ENCODE assay signal across 8 cellular contexts in genomic region chr3:32664630-32665075, GRCh38. TPM values are rescaled to one million over a fixed set of nuclear protein-coding genes. Genes with fewer than 3 reads are reported as not detected.
DNase-seq lines count a peak whose midpoint lies in the region; ATAC-seq, FAIRE-seq and TF ChIP-seq lines count a peak whose summit lies in the region.
"Not testable (repeated sequence)": the region's sequence is repeated elsewhere in the genome, so short reads cannot be mapped to it uniquely, and the experiment has no call there.

No MANE protein-coding gene starts in this region.

- POLR2A ChIA-PET in activated CD8-positive, alpha-beta T cell treated with anti-CD3 and anti-CD28 coated beads for 36 hours (lab: Charles Lee): not testable (repeated sequence)

- in situ Hi-C loops in ACHN (cut with HindIII; ENCODE audit: low pct_ligation_motif_present, low pct_unique_long_range_greater_than_20kb, low sequenced_read_pairs): not testable (repeated sequence)

- H3K27me3 ChIP-seq in Karpas-422 (ENCODE audit: low read length): not testable (repeated sequence)

- intact Hi-C loops in activated CD8-positive, alpha-beta T cell treated with anti-CD3 and anti-CD28 coated beads for 36 hours (cut with micrococcal nuclease): loop anchor here (5.0 to 10.0 kb wide), 2 partner anchors 152 to 490 kb away; no protein-coding TSS in a partner anchor

- not testable (repeated sequence) for H3K4me3 ChIP-seq in GM12865 (ENCODE audit: low read depth, low read length); Karpas-422 (ENCODE audit: low read length)

- H3K9me3 ChIP-seq in Karpas-422 (ENCODE audit: low read length): not testable (repeated sequence)

- H3K36me3 Mint-ChIP-seq in activated CD8-positive, alpha-beta T cell treated with anti-CD3 and anti-CD28 coated beads for 36 hours (ENCODE audit: low read depth); progenitor cell of endocrine pancreas (ENCODE audit: insufficient read depth): not testable (repeated sequence)

- not testable (repeated sequence) for H3K27ac ChIP-seq in Karpas-422 (ENCODE audit: low read length)

- peak; percentile 45 for ATAC-seq in activated CD8-positive, alpha-beta T cell treated with anti-CD3 and anti-CD28 coated beads for 36 hours

- not testable (repeated sequence) for H3K4me1 ChIP-seq in Karpas-422 (ENCODE audit: low read length)

- not testable (repeated sequence) for H3K36me3 ChIP-seq in Karpas-422 (ENCODE audit: insufficient read depth, low read length)

- not testable (repeated sequence) for H3K27me3 Mint-ChIP-seq in activated CD8-positive, alpha-beta T cell treated with anti-CD3 and anti-CD28 coated beads for 36 hours; progenitor cell of endocrine pancreas

- H3K9ac ChIP-seq in Karpas-422 (ENCODE audit: low read length): not testable (repeated sequence)

- not testable (repeated sequence) for H4K20me1 ChIP-seq in Karpas-422 (ENCODE audit: insufficient read depth, low read depth, low read length)

- FAIRE-seq in islet of Langerhans (lab: Jason Lieb, UNC): peak; percentile 96

- not testable (repeated sequence) for H3K9me2 ChIP-seq in Karpas-422 (replicated peaks; ENCODE audit: insufficient read depth, low read length)

- DNase-seq in ACHN: peak; percentile 37
- peak; percentile 41 for DNase-seq in GM12865 (ENCODE audit: low read depth)
- peak; percentile 69 for DNase-seq in Karpas-422
- peak; percentile 2 to 52 for DNase-seq in NOMO-1 (lab: John Stamatoyannopoulos, UW; ENCODE audit: unreplicated experiment in 2 of 2)
- DNase-seq in activated CD8-positive, alpha-beta T cell treated with anti-CD3 and anti-CD28 coated beads for 36 hours; progenitor cell of endocrine pancreas (ENCODE audit: low spot score, unreplicated experiment): not testable (repeated sequence)
- peak; percentile 63 for DNase-seq in epidermal melanocyte (ENCODE audit: insufficient read length, low spot score)

- CTCF ChIA-PET in activated CD8-positive, alpha-beta T cell treated with anti-CD3 and anti-CD28 coated beads for 36 hours (lab: Charles Lee): interaction anchor here (0.7 to 2.0 kb wide), 5 partner anchors 40 to 491 kb away, joined by 3 to 9 read pairs (median 3); no protein-coding TSS in a partner anchor

- TF ChIP-seq CTCF in GM12865 (IDR thresholded peaks at IDR 0.05; ENCODE audit: insufficient read depth, low read depth, low read length, missing control alignments) (peak; percentile 18), progenitor cell of endocrine pancreas (IDR thresholded peaks at IDR 0.05; ENCODE audit: unreplicated experiment) (peak; percentile 67)
- TF ChIP-seq CTCF in activated CD8-positive, alpha-beta T cell treated with anti-CD3 and anti-CD28 coated beads for 36 hours (IDR thresholded peaks at IDR 0.05): peak; percentile 45

- H3K4me2 ChIP-seq in Karpas-422 (ENCODE audit: low read depth, low read length, poor library complexity, severe bottlenecking): not testable (repeated sequence)

- H3K4me3 Mint-ChIP-seq in activated CD8-positive, alpha-beta T cell treated with anti-CD3 and anti-CD28 coated beads for 36 hours; progenitor cell of endocrine pancreas (ENCODE audit: low read depth): not testable (repeated sequence)

- H3K9me3 Mint-ChIP-seq in activated CD8-positive, alpha-beta T cell treated with anti-CD3 and anti-CD28 coated beads for 36 hours; progenitor cell of endocrine pancreas (ENCODE audit: low read depth): not testable (repeated sequence)

- H3K27ac Mint-ChIP-seq in activated CD8-positive, alpha-beta T cell treated with anti-CD3 and anti-CD28 coated beads for 36 hours; progenitor cell of endocrine pancreas: not testable (repeated sequence)

- not testable (repeated sequence) for H2AFZ ChIP-seq in Karpas-422 (ENCODE audit: low read length)

- H3K79me2 ChIP-seq in Karpas-422 (ENCODE audit: low read length): not testable (repeated sequence)

- H3K4me1 Mint-ChIP-seq in activated CD8-positive, alpha-beta T cell treated with anti-CD3 and anti-CD28 coated beads for 36 hours (ENCODE audit: low read depth); progenitor cell of endocrine pancreas (ENCODE audit: low read depth): not testable (repeated sequence)

RNA-seq across cellular contexts. Expression of gene CNOT10, which starts 20.3 kb away (rescaled TPM):
- 43.1 and 62.7 TPM in 2 replicates for total RNA-seq in Karpas-422 (2014; rRNA removed; shearing (Covaris generic); ENCODE audit: low replicate concordance)
- total RNA-seq in activated CD8-positive, alpha-beta T cell treated with anti-CD3 and anti-CD28 coated beads for 36 hours: 10 to 100 TPM; 58.5 to 61.0 TPM
- 48.8 and 52.5 TPM in 2 replicates for total RNA-seq in progenitor cell of endocrine pancreas
